1 cellular context compared by ENCODE assay signal in the genomic region with DNA sequence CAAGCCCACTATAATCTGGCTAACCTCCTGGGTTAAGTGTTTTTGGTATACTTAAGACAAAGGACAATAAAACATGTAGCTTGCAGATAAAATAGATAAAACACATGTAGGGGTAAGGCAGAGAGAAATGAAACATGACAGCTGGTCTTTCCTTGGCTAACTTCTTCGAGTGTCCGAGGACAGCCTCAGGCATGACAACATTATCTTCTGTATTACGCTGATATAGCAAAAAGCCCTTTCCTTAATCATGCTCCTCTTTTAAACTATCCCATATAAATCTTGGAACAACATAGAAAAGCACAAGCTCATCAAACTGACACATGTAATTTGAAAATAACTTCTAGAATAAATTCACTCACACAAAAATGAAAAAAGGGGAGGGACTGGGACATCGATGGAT.
TF ChIP-seq lines count a peak whose summit lies in the region.

No MANE protein-coding gene starts in this region.

TF ChIP-seq in IMR-90, 13 proteins besides CTCF, POLR2A, EP300 and RAD21:
- TF ChIP-seq MXI1 (IDR thresholded peaks at IDR 0.05; ENCODE audit: borderline replicate concordance, low read depth, low read length) (no peak), MAFK (IDR thresholded peaks at IDR 0.05; ENCODE audit: low read depth, low read length) (peak; percentile 84), CEBPB (IDR thresholded peaks at IDR 0.05; ENCODE audit: low read depth, low read length) (no peak)
TF ChIP-seq in IMR-90: peak in this region for 1.
